28 cellular contexts compared by ENCODE assay signal in the genomic region with DNA sequence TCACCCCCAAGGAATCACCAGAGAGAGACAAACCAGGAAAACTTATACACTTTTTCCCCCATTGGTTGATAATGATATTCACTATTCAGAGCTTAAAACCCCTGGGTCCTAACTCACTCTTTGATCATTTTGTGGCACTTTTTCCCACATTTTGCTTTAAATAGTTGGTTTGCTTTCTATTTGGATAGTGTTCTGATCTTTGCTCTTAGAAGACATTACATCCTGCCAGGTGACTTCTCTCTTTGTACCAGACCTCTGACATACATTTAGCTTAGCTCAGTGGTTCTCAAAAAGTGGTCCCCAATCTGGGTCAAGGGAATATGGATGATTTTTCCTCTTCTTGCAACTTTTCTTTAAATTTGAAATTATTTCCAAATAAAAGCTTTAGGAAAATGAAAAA.
"Had no signal": no experiment of that assay in that cellular context is flagged by ENCODE, and none has a peak within 500 bp of the region (broad histone marks: within the 10 kb centered on the region; RNA-seq: fewer than 3 reads in every experiment).

No MANE protein-coding gene starts in this region.

- ATAC-seq: effector memory CD8-positive, alpha-beta T cell; esophagus mucosa; foreskin keratinocyte; gastrocnemius medialis; gastroesophageal sphincter; heart left ventricle; heart right ventricle had no signal

- H3K36me3 ChIP-seq: colonic mucosa, esophagus muscularis mucosa, esophagus squamous epithelium, gastrocnemius medialis had no signal

- DNase-seq: colonic mucosa; cortex of kidney; dermis blood vessel endothelial cell; dorsolateral prefrontal cortex; effector CD4-positive, alpha-beta T cell; effector CD8-positive, alpha-beta T cell; effector memory CD4-positive, alpha-beta T cell; effector memory CD8-positive, alpha-beta T cell; endodermal cell; erythroblast; esophagus squamous epithelium; foreskin fibroblast; foreskin keratinocyte; foreskin melanocyte; gastrocnemius medialis; glutamatergic neuron; head of caudate nucleus; heart left ventricle; heart right ventricle had no signal

- H3K27ac ChIP-seq: colonic mucosa, coronary artery, dorsolateral prefrontal cortex, epithelial cell of prostate, esophagus muscularis mucosa, esophagus squamous epithelium, foreskin keratinocyte, gastrocnemius medialis, gastroesophageal sphincter, heart left ventricle, heart right ventricle had no signal

- H3K4me1 ChIP-seq: colonic mucosa, esophagus muscularis mucosa, esophagus squamous epithelium, foreskin keratinocyte, gastroesophageal sphincter, heart left ventricle, heart right ventricle had no signal

- H3K9me3 ChIP-seq: colonic mucosa, esophagus squamous epithelium, gastrocnemius medialis had no signal

- H3K27me3 ChIP-seq: colonic mucosa, dorsolateral prefrontal cortex, esophagus muscularis mucosa, esophagus squamous epithelium, foreskin keratinocyte, gastrocnemius medialis, gastroesophageal sphincter, heart left ventricle, heart right ventricle had no signal

- FAIRE-seq: colon, endometrium, endothelial cell of umbilical vein, frontal cortex had no signal

- H3K4me3 ChIP-seq: colonic mucosa, coronary artery, dorsolateral prefrontal cortex, esophagus muscularis mucosa, esophagus squamous epithelium, gastrocnemius medialis, gastroesophageal sphincter, heart left ventricle, heart right ventricle had no signal
